1 cellular context compared by ENCODE assay signal in the genomic region with DNA sequence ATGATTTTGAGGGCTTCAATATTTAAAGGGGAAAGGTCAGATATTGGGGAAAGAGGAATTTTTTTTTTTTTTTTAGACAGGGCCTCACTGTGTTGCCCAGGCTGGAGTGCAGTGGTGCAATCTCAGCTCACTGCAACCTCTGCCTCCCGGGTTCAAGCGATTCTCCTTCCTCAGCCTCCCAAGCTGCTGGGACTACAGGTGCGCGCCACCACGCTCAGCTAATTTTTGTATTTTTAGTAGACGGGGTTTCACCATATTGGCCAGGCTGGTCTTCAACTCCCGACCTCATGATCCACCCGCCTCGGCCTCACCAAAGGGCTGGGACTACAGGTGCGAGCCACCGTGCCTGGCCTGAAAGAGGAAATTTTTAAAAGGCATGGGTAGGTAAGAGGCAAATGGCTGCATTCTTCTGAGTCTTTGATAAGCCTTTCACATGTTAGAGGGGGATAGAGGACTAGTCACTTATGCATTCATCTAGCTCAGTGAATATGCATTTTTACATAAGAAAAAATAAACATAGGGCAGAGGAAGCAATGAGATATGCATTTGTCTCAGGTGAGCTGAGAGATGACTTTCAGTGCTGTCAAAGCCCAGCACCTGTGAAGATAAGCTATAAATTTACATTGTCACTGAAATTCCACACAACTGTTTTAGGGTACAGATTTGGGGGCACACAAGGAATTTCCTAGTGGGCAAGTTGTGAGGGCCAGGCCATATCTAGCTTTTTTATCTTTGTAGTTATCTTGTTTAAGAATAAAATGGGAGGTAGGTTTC.
A peak's percentile ranks its signal among the peaks of the same experiment; 100 is the strongest.
TF ChIP-seq lines count a peak whose summit lies in the region.

No MANE protein-coding gene starts in this region.

TF ChIP-seq in HepG2, 621 proteins besides CTCF, POLR2A, EP300 and RAD21 (continued from another document):
- TF ChIP-seq, protein P1, sequence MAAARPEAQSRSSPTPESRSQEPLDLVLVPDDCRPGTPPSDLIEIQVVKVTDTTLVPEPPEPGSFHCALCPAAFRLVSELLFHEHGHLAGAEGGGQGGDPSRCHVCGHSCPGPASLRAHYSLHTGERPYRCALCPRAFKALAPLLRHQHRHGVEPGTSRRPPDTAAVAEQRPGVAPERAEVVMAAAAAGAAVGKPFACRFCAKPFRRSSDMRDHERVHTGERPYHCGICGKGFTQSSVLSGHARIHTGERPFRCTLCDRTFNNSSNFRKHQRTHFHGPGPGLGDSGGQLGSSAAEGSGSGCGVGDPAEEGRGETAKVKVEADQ (CRISPR knock-in tag; IDR thresholded peaks at IDR 0.05; ENCODE audit: borderline replicate concordance), result peak; percentile 3; the same call in 1 of the 2 replicates
- no peak for TF ChIP-seq KMT2B (CRISPR knock-in tag; IDR thresholded peaks at IDR 0.05)
- TF ChIP-seq CEBPG (CRISPR knock-in tag; IDR thresholded peaks at IDR 0.05), result no peak
- TF ChIP-seq RARG (CRISPR knock-in tag; IDR thresholded peaks at IDR 0.05; ENCODE audit: low read depth), result no peak
- TF ChIP-seq NR3C1 (CRISPR knock-in tag; IDR thresholded peaks at IDR 0.05), result no peak
- no peak for TF ChIP-seq SOX13 (IDR thresholded peaks at IDR 0.05)
- no peak for TF ChIP-seq SOX13 (CRISPR knock-in tag; conservative IDR thresholded peaks at IDR 0.05 in 1 of 2, IDR thresholded peaks at IDR 0.05 in 1 of 2)
- TF ChIP-seq, protein P2, sequence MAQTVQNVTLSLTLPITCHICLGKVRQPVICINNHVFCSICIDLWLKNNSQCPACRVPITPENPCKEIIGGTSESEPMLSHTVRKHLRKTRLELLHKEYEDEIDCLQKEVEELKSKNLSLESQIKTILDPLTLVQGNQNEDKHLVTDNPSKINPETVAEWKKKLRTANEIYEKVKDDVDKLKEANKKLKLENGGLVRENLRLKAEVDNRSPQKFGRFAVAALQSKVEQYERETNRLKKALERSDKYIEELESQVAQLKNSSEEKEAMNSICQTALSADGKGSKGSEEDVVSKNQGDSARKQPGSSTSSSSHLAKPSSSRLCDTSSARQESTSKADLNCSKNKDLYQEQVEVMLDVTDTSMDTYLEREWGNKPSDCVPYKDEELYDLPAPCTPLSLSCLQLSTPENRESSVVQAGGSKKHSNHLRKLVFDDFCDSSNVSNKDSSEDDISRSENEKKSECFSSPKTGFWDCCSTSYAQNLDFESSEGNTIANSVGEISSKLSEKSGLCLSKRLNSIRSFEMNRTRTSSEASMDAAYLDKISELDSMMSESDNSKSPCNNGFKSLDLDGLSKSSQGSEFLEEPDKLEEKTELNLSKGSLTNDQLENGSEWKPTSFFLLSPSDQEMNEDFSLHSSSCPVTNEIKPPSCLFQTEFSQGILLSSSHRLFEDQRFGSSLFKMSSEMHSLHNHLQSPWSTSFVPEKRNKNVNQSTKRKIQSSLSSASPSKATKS (CRISPR knock-in tag; IDR thresholded peaks at IDR 0.05), result 0 out of 2 replicates have a peak, but pooled peaks have one; percentile 3
- no peak for TF ChIP-seq DNMT3B (CRISPR knock-in tag; conservative IDR thresholded peaks at IDR 0.05)
- TF ChIP-seq XRCC5 (optimal IDR thresholded peaks at IDR 0.05; ENCODE audit: low read length), result no peak
